Comparison of ENCODE assay signal across 8 cellular contexts in the genomic region with DNA sequence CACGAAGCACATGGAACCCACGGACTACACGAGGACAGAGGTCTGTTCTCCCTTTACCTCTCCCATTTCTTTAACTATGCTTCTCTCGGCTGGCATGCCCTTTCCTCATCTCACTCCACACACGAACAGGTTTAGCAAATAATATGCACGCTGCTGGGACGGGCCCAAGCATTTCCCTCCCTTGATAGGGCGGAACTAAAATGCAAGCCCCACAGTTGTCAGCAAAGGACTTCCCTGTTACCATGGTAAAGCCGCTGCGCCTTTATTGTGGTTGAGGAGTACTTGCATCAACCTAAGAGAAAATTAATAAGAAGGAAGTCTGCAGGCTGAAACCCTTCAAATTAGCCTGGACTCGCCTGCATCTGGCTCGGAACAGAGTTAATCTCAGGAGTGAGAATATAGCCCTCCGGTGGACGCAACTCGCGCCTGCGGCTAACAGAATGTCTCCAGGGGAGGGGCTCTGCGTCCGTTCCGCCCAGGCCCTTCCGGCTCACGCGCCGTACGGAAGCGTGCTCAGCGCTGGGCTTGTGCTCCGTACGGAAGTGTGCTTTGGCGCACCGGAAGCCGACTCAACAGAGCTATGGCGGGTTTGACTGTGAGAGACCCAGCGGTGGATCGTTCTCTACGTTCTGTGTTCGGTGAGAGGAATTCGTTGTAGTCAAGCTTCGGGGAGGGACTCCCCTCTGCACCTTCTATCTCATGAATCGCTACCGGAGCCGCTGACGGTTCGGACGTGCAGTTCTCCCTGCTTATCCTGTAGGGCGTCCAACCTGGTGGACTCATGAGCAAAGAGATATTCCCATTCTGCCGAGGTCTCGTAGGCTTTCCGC. TPM values are rescaled to one million over a fixed set of nuclear protein-coding genes. Genes with fewer than 3 reads are reported as not detected.
A peak's percentile ranks its signal among the peaks of the same experiment; 100 is the strongest.
DNase-seq lines count a peak whose midpoint lies in the region; ATAC-seq and TF ChIP-seq lines count a peak whose summit lies in the region.

A gene with protein sequence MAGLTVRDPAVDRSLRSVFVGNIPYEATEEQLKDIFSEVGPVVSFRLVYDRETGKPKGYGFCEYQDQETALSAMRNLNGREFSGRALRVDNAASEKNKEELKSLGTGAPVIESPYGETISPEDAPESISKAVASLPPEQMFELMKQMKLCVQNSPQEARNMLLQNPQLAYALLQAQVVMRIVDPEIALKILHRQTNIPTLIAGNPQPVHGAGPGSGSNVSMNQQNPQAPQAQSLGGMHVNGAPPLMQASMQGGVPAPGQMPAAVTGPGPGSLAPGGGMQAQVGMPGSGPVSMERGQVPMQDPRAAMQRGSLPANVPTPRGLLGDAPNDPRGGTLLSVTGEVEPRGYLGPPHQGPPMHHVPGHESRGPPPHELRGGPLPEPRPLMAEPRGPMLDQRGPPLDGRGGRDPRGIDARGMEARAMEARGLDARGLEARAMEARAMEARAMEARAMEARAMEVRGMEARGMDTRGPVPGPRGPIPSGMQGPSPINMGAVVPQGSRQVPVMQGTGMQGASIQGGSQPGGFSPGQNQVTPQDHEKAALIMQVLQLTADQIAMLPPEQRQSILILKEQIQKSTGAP (plus strand): TSS at position 555 of the 830 bp plus-strand sequence. CDS start 26 bp downstream, at position 581.

- 0 out of 2 replicates have a peak, but pooled peaks have one; percentile 1 for TF ChIP-seq RAD21 in IMR-90 (IDR thresholded peaks at IDR 0.05; ENCODE audit: low read length)

- POLR2A ChIA-PET in IMR-90 (lab: Charles Lee; ENCODE audit: unreplicated experiment), result no interaction called here

- no peaks in the 10 kb centered on the region for H3K9me1 ChIP-seq in IMR-90 (ENCODE audit: insufficient read depth, low read length)

- H3K27me3 ChIP-seq in IMR-90 (ENCODE audit: control insufficient read depth, insufficient read depth, low read length) (peaks cover 4% of the 10 kb centered on the region; the same call in 1 of the 2 replicates), mucosa of stomach (ENCODE audit: control insufficient read depth, insufficient read depth, low read length) (no peaks in the 10 kb centered on the region)

- peak within 1 kb of the TSS; percentile 59 for H3K27ac ChIP-seq in IMR-90 (ENCODE audit: insufficient read depth, low read length)

- H3K18ac ChIP-seq in IMR-90 (ENCODE audit: low read depth, low read length), result no peak within 1 kb of the TSS

- H3K36me3 ChIP-seq in IMR-90 (ENCODE audit: control insufficient read depth, insufficient read depth, low read length) (peaks cover 6% of the 10 kb centered on the region), mucosa of stomach (ENCODE audit: control insufficient read depth, insufficient read depth, low read length) (no peaks in the 10 kb centered on the region)

- no peak within 1 kb of the TSS for H2BK120ac ChIP-seq in IMR-90 (ENCODE audit: low read depth, low read length)

- peak within 1 kb of the TSS; percentile 86 for H2AFZ ChIP-seq in IMR-90 (replicated peaks; ENCODE audit: low read length, poor library complexity)

- ATAC-seq in GM21529 (IDR thresholded peaks at IDR 0.05; ENCODE audit: unreplicated experiment), result peak; percentile 99
- ATAC-seq in IMR-90 (ENCODE audit: low read depth), result peak; percentile 100

- TF ChIP-seq CTCF in IMR-90 (conservative IDR thresholded peaks at IDR 0.05; ENCODE audit: low read depth, low read length), result no peak

- peak within 1 kb of the TSS; percentile 26 for H4K91ac ChIP-seq in IMR-90 (ENCODE audit: insufficient read depth, low read depth, low read length)

- H3K9ac ChIP-seq in IMR-90 (ENCODE audit: low read depth, low read length) (peak within 1 kb of the TSS; percentile 85), mucosa of stomach (ENCODE audit: low read length) (peak within 1 kb of the TSS; percentile 50)

- H2AK5ac ChIP-seq in IMR-90 (ENCODE audit: low read depth, low read length), result no peak within 1 kb of the TSS

- H3K79me1 ChIP-seq in IMR-90 (ENCODE audit: low read depth in 1 of 2, low read length in 2 of 2), result peaks cover 4 to 5% of the 10 kb centered on the region in 2 experiments; a peak in 2 of 4 replicates

- in situ Hi-C loops in IMR-90 (cut with MboI; ENCODE audit: low sequenced_read_pairs), result no loop called here

- H3K4me2 ChIP-seq in IMR-90 (ENCODE audit: low read depth, low read length), result peak within 1 kb of the TSS; percentile 92

- no peaks in the 10 kb centered on the region for H4K20me1 ChIP-seq in IMR-90 (ENCODE audit: insufficient read depth, low read length)

- dilution Hi-C loops in IMR-90 (cut with HindIII; ENCODE audit: low sequenced_read_pairs, unreplicated experiment), result no loop called here

- H3K4me1 ChIP-seq in IMR-90 (ENCODE audit: control insufficient read depth, insufficient read depth, low read length), result no peaks in the 10 kb centered on the region
- H3K4me1 ChIP-seq in mucosa of stomach (ENCODE audit: control insufficient read depth, insufficient read depth, low read length), result no peaks in the 10 kb centered on the region

- CTCF ChIA-PET in IMR-90 (lab: Yijun Ruan, JAX), result no interaction called here

- peak within 1 kb of the TSS; percentile 70; the same call in 1 of the 2 replicates for H4K5ac ChIP-seq in IMR-90 (ENCODE audit: low read depth, low read length)

- BruUV-seq in IMR-90 (replicated peaks; lab: Mats Ljungman, UMichigan), result no TSS peak

- intact Hi-C loops in IMR-90 (cut with micrococcal nuclease), result loop anchor here (1.0 kb wide), 1 partner anchor 135 kb away; no protein-coding TSS in a partner anchor

- H2BK20ac ChIP-seq in IMR-90 (ENCODE audit: low read depth, low read length), result no peak within 1 kb of the TSS

- no peak within 1 kb of the TSS for H2AK9ac ChIP-seq in IMR-90 (replicated peaks; ENCODE audit: low read depth, low read length, poor library complexity)

- TF ChIP-seq POLR2A in IMR-90 (IDR thresholded peaks at IDR 0.05; ENCODE audit: low read depth, low read length), result no peak
- peak; percentile 66 for TF ChIP-seq POLR2A in erythroblast (IDR thresholded peaks at IDR 0.05; ENCODE audit: low read length)

- H3K4ac ChIP-seq in IMR-90 (ENCODE audit: low read depth, low read length), result peak within 1 kb of the TSS; percentile 51

- H3K9me3 ChIP-seq in IMR-90 (ENCODE audit: control insufficient read depth, insufficient read depth, low read length) (no peaks in the 10 kb centered on the region), mucosa of stomach (ENCODE audit: control insufficient read depth, low read length) (no peaks in the 10 kb centered on the region)

- H4K8ac ChIP-seq in IMR-90 (ENCODE audit: low read depth in 2 of 2, low read length in 2 of 2), result peak within 1 kb of the TSS; percentile 65 to 91

- peak within 1 kb of the TSS; percentile 54 for H3K14ac ChIP-seq in IMR-90 (replicated peaks; ENCODE audit: low read depth, low read length)

- no peak within 1 kb of the TSS for H2BK5ac ChIP-seq in IMR-90 (ENCODE audit: low read depth, low read length, poor library complexity, severe bottlenecking)

- peak within 1 kb of the TSS; percentile 46; the same call in 1 of the 2 replicates for H3K23ac ChIP-seq in IMR-90 (ENCODE audit: low read depth, low read length)

- H3K4me3 ChIP-seq in IMR-90 (ENCODE audit: insufficient read depth, low read depth, low read length) (peak within 1 kb of the TSS; percentile 95), mucosa of stomach (ENCODE audit: low read length) (peak within 1 kb of the TSS; percentile 73)

- DNase-seq in DMS153 treated with DMSO at 0.1 percent for 48 hours (lab: John Stamatoyannopoulos, UW; ENCODE audit: unreplicated experiment), result peak; percentile 56
- DNase-seq in IMR-90, result peak; percentile 79
- DNase-seq in OCI-M2 (lab: John Stamatoyannopoulos, UW; ENCODE audit: unreplicated experiment), result peak; percentile 4
- peak; percentile 52 for DNase-seq in activated T-cell treated with anti-CD3 and anti-CD28 coated beads for 4 hours
- peak; percentile 89 to 91 for DNase-seq in erythroblast (lab: John Stamatoyannopoulos, UW)
- DNase-seq in stimulated activated CD8-positive, alpha-beta memory T cell treated with anti-CD3 and anti-CD28 coated beads, Interleukin-4, amount 100 ng/mL, for 48 hours, result peak; percentile 79

- no peak within 1 kb of the TSS; the same call in 2 of the 3 replicates for H2BK15ac ChIP-seq in IMR-90 (ENCODE audit: low read depth, low read length)

- 35% methylated on average over 15 of the region's 49 CpGs; no CpG with 5 or more reads in 1 of the 2 experiments for WGBS in IMR-90 (ENCODE audit: extremely low coverage in 2 of 2, insufficient read length in 1 of 2), 2 experiments

- H3K56ac ChIP-seq in IMR-90 (ENCODE audit: extremely low read depth, insufficient read depth, low read length), result peak within 1 kb of the TSS; percentile 59

TF ChIP-seq in IMR-90, 13 proteins besides CTCF, POLR2A, EP300 and RAD21:
- TF ChIP-seq MAFK (IDR thresholded peaks at IDR 0.05; ENCODE audit: low read depth, low read length) (no peak), MAZ (IDR thresholded peaks at IDR 0.05; ENCODE audit: borderline replicate concordance, low read depth, low read length) (peak; percentile 38; the same call in 1 of the 2 replicates), MXI1 (IDR thresholded peaks at IDR 0.05; ENCODE audit: borderline replicate concordance, low read depth, low read length) (peak; percentile 85; the same call in 1 of the 2 replicates), SMC3 (IDR thresholded peaks at IDR 0.05; ENCODE audit: low read depth, low read length) (peak; percentile 28; the same call in 1 of the 2 replicates), RCOR1 (IDR thresholded peaks at IDR 0.05; ENCODE audit: insufficient replicate concordance, low read length) (no peak), BHLHE40 (IDR thresholded peaks at IDR 0.05; ENCODE audit: low read depth, low read length) (peak; percentile 74), CHD1 (IDR thresholded peaks at IDR 0.05; ENCODE audit: low read depth, low read length) (no peak), NFE2L2 (IDR thresholded peaks at IDR 0.05; ENCODE audit: low read depth, low read length) (no peak), RFX5 (IDR thresholded peaks at IDR 0.05; ENCODE audit: low read depth, low read length) (no peak)
- TF ChIP-seq, protein P1, sequence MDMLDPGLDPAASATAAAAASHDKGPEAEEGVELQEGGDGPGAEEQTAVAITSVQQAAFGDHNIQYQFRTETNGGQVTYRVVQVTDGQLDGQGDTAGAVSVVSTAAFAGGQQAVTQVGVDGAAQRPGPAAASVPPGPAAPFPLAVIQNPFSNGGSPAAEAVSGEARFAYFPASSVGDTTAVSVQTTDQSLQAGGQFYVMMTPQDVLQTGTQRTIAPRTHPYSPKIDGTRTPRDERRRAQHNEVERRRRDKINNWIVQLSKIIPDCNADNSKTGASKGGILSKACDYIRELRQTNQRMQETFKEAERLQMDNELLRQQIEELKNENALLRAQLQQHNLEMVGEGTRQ (IDR thresholded peaks at IDR 0.05; ENCODE audit: low read depth, low read length), result 0 out of 2 replicates have a peak, but pooled peaks have one; percentile 31

RNA-seq across cellular contexts. Expression of the gene that starts here (rescaled TPM):
- 27.8 and 30.3 TPM in 2 replicates for total RNA-seq in IMR-90 (2012; rRNA removed)
- 21.8 and 22.8 TPM in 2 replicates for polyA plus RNA-seq in IMR-90 (2012; rRNA removed)
- polyA plus RNA-seq in IMR-90 (2012; cell fraction: cytosol; rRNA removed), result 13.0 and 19.0 TPM in 2 replicates
- polyA plus RNA-seq in IMR-90 (2012; cell fraction: nucleus; rRNA removed; ENCODE audit: low replicate concordance), result 16.5 and 22.1 TPM in 2 replicates

Comparison
In these comparisons a context has a peak if more than half of its experiments do, and no peak if none do; other contexts are left out.
1. Peak in every context shown above with its lines: DNase-seq, ATAC-seq, H3K4me3 ChIP-seq and H3K27ac ChIP-seq.
2. DNase-seq: peak in every context shown above with its lines; median percentile 90 in erythroblast; 79 in IMR-90; 79 in stimulated activated CD8-positive, alpha-beta memory T cell treated with anti-CD3 and anti-CD28 coated beads, Interleukin-4, amount 100 ng/mL, for 48 hours; 56 in DMS153 treated with DMSO at 0.1 percent for 48 hours; 52 in activated T-cell treated with anti-CD3 and anti-CD28 coated beads for 4 hours; 4 in OCI-M2.